ENCODE assay signal across 24 cellular contexts in genomic region chr6:36556281-36556680, GRCh38.
"Had no signal": no experiment of that assay in that cellular context is flagged by ENCODE, and none has a peak within 500 bp of the region (broad histone marks: within the 10 kb centered on the region; RNA-seq: fewer than 3 reads in every experiment).

No MANE protein-coding gene starts in this region.

- H3K36me3 Mint-ChIP-seq: activated naive CD8-positive, alpha-beta T cell treated with anti-CD3 and anti-CD28 coated beads for 36 hours; mesothelial cell of epicardium; naive thymus-derived CD8-positive, alpha-beta T cell; neural progenitor cell; type B pancreatic cell had no signal

- H3K9ac ChIP-seq: neural progenitor cell had no signal

- H3K9me3 ChIP-seq: colonic mucosa, sigmoid colon, thoracic aorta, vagina had no signal

- H3K4me1 ChIP-seq: colonic mucosa, neural progenitor cell, vagina had no signal

- DNase-seq: activated CD4-positive, alpha-beta T cell treated with anti-CD3 and anti-CD28 coated beads, Interleukin-2, amount 50 U/mL, for 4 hours; activated CD8-positive, alpha-beta memory T cell treated with anti-CD3 and anti-CD28 coated beads for 24 hours; activated CD8-positive, alpha-beta memory T cell treated with anti-CD3 and anti-CD28 coated beads, Interleukin-2, amount 50 U/mL, for 4 hours; activated naive CD4-positive, alpha-beta T cell treated with Interleukin-2 at 50 U/mL for 16 hours; activated naive CD8-positive, alpha-beta T cell treated with anti-CD3 and anti-CD28 coated beads for 36 hours; activated T-cell treated with anti-CD3 and anti-CD28 coated beads, Interleukin-2, amount 50 U/mL, for 24 hours; amniotic stem cell; colonic mucosa; dorsolateral prefrontal cortex; effector memory CD8-positive, alpha-beta T cell; hippocampal formation; left ventricle myocardium superior; mammary epithelial cell; naive thymus-derived CD8-positive, alpha-beta T cell; sigmoid colon; stimulated activated CD4-positive, alpha-beta T cell treated with anti-CD3 and anti-CD28 coated beads, Interleukin-2, amount 100 ng/mL, for 48 hours; stimulated activated CD8-positive, alpha-beta memory T cell treated with anti-CD3 and anti-CD28 coated beads, Interleukin-4, amount 100 ng/mL, for 48 hours; stimulated activated naive CD4-positive, alpha-beta T cell had no signal

- H3K27ac Mint-ChIP-seq: activated naive CD8-positive, alpha-beta T cell treated with anti-CD3 and anti-CD28 coated beads for 36 hours; activated T-cell treated with anti-CD3 and anti-CD28 coated beads, Interleukin-2, amount 50 U/mL, for 24 hours; activated T-helper 2 cell treated with anti-CD3 and anti-CD28 coated beads, Interferon-gamma antibody, Interleukin-2, Interleukin-4, amounts not matched to agents 10 μg/mL and 5 μg/mL and 100 μg/mL, durations not matched to agents 14 hours and 24 hours and 36 hours; effector memory CD8-positive, alpha-beta T cell; mesothelial cell of epicardium; naive thymus-derived CD8-positive, alpha-beta T cell; neural progenitor cell had no signal

- H3K27ac ChIP-seq: colonic mucosa, dorsolateral prefrontal cortex, neural progenitor cell, thoracic aorta, vagina had no signal

- H3K36me3 ChIP-seq: colonic mucosa, neural progenitor cell, sigmoid colon, thoracic aorta, vagina had no signal

- H3K4me1 Mint-ChIP-seq: neural progenitor cell had no signal

- H3K4me3 ChIP-seq: colonic mucosa, dorsolateral prefrontal cortex, neural progenitor cell, sigmoid colon, thoracic aorta, vagina had no signal

- H3K27me3 ChIP-seq: colonic mucosa, dorsolateral prefrontal cortex, neural progenitor cell, sigmoid colon, vagina had no signal

- H3K4me2 ChIP-seq: neural progenitor cell had no signal

- H2AFZ ChIP-seq: neural progenitor cell had no signal

- H3K27me3 Mint-ChIP-seq: activated naive CD8-positive, alpha-beta T cell treated with anti-CD3 and anti-CD28 coated beads for 36 hours; activated T-cell treated with anti-CD3 and anti-CD28 coated beads, Interleukin-2, amount 50 U/mL, for 24 hours; type B pancreatic cell had no signal

- H3K4me3 Mint-ChIP-seq: activated naive CD8-positive, alpha-beta T cell treated with anti-CD3 and anti-CD28 coated beads for 36 hours; activated T-cell treated with anti-CD3 and anti-CD28 coated beads, Interleukin-2, amount 50 U/mL, for 24 hours; effector memory CD8-positive, alpha-beta T cell; mesothelial cell of epicardium; naive thymus-derived CD8-positive, alpha-beta T cell; neural progenitor cell; type B pancreatic cell had no signal

- H3K9me3 Mint-ChIP-seq: activated naive CD8-positive, alpha-beta T cell treated with anti-CD3 and anti-CD28 coated beads for 36 hours; activated T-cell treated with anti-CD3 and anti-CD28 coated beads, Interleukin-2, amount 50 U/mL, for 24 hours; activated T-helper 2 cell treated with anti-CD3 and anti-CD28 coated beads, Interferon-gamma antibody, Interleukin-2, Interleukin-4, amounts not matched to agents 10 μg/mL and 5 μg/mL and 100 μg/mL, durations not matched to agents 14 hours and 24 hours and 36 hours; effector memory CD8-positive, alpha-beta T cell; mesothelial cell of epicardium; naive thymus-derived CD8-positive, alpha-beta T cell; neural progenitor cell; type B pancreatic cell had no signal
